ENCODE assay signal across 16 cellular contexts in the genomic region with DNA sequence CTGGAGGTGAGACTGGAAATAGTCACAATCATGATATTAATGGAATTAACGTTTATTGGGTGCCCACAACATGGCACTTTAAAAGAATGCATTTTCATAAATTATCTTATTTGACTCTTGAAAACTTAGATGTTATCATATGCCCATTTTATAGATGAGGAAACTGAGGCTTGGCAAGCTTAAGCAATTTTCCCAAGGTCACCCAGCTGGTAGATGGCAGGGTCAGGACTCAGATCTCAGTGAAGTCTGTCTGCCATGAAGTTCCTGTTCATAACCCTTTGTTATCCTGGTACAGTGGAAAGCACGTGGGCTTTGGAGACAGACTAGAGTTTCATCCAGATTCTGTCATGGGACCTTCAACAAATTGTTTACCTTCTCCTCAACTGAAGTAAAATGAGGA.
DNase-seq lines count a peak whose midpoint lies in the region; ATAC-seq, FAIRE-seq and TF ChIP-seq lines count a peak whose summit lies in the region.
"Had no signal": no experiment of that assay in that cellular context is flagged by ENCODE, and none has a peak within 500 bp of the region (broad histone marks: within the 10 kb centered on the region; RNA-seq: fewer than 3 reads in every experiment).

No MANE protein-coding gene starts in this region.

- no peak overlapping the region for H3K4me2 ChIP-seq in HepG2 (ENCODE audit: low read depth, low read length)
- no peak overlapping the region for H3K4me2 ChIP-seq in H1 (ENCODE audit: insufficient read depth in 1 of 2, low read depth in 2 of 2, low read length in 2 of 2)
- H3K4me2 ChIP-seq: GM23338 had no signal

- no peak overlapping the region for H3K4me3 ChIP-seq in HepG2 (replicated peaks in 1 of 3; ENCODE audit: insufficient read depth in 1 of 3, low read depth in 2 of 3, low read length in 3 of 3)
- H3K4me3 ChIP-seq in right lobe of liver, result no peak overlapping the region
- no peak overlapping the region for H3K4me3 ChIP-seq in H1 (ENCODE audit: extremely low read depth in 1 of 4, insufficient read depth in 2 of 4, low read depth in 3 of 4, low read length in 4 of 4)
- H3K4me3 ChIP-seq: GM23338, HAP-1 had no signal

- H3K79me2 ChIP-seq in HepG2 (ENCODE audit: insufficient read depth, low read length) (no peaks in the 10 kb centered on the region), H1 (ENCODE audit: control insufficient read depth in 1 of 2, insufficient read depth in 2 of 2, low read length in 2 of 2) (no peaks in the 10 kb centered on the region)

- H2AFZ ChIP-seq in HepG2 (ENCODE audit: low read length) (no peak overlapping the region), H1 (ENCODE audit: low read length) (no peak overlapping the region)
- H2AFZ ChIP-seq: GM23338 had no signal

- no peak overlapping the region for H3K18ac ChIP-seq in H1 (ENCODE audit: extremely low read depth, low read length)

- H2BK20ac ChIP-seq in H1 (ENCODE audit: low read length), result no peak overlapping the region

- H4K8ac ChIP-seq in H1 (ENCODE audit: extremely low read depth, insufficient read depth, low read length), result no peak overlapping the region

- no peak overlapping the region for H3K23ac ChIP-seq in H1 (ENCODE audit: insufficient read length)

- H3K4me1 Mint-ChIP-seq in mesothelial cell of epicardium, result peaks cover 30% of the 10 kb centered on the region
- H3K4me1 Mint-ChIP-seq: B cell, IgD-negative memory B cell had no signal

- in situ Hi-C loops in HepG2 (cut with HindIII; ENCODE audit: extremely low pct_ligation_motif_present, low pct_unique_long_range_greater_than_20kb), result no loop called here

- H3K9me3 ChIP-seq in HepG2 (ENCODE audit: low read length), result no peaks in the 10 kb centered on the region
- no peaks in the 10 kb centered on the region for H3K9me3 ChIP-seq in right lobe of liver
- H3K9me3 ChIP-seq in H1 (ENCODE audit: insufficient read depth in 2 of 2, low read depth in 1 of 2, low read length in 1 of 2), result no peaks in the 10 kb centered on the region
- H3K9me3 ChIP-seq: HAP-1 had no signal

- no peak overlapping the region for H3K27ac ChIP-seq in HepG2 (ENCODE audit: extremely low read length, insufficient read depth, low read length)
- no peak overlapping the region for H3K27ac ChIP-seq in right lobe of liver
- no peak overlapping the region for H3K27ac ChIP-seq in H1 (ENCODE audit: low read depth, low read length)
- no peak overlapping the region for H3K27ac ChIP-seq in substantia nigra (ENCODE audit: low read depth, low read length, poor library complexity, severe bottlenecking)

- no peaks in the 10 kb centered on the region for H3K9me3 Mint-ChIP-seq in mesothelial cell of epicardium
- H3K9me3 Mint-ChIP-seq: CD4-positive, alpha-beta T cell; GM23338 had no signal

- H3K4me1 ChIP-seq in HepG2 (ENCODE audit: insufficient read depth, low read length) (no peaks in the 10 kb centered on the region), right lobe of liver (no peaks in the 10 kb centered on the region), H1 (replicated peaks in 1 of 4; ENCODE audit: control insufficient read depth in 3 of 4, insufficient read depth in 4 of 4, low read length in 3 of 4) (peaks cover 0 to 7% (median 2%) of the 10 kb centered on the region in 4 experiments; a peak in 4 of 7 replicates)

- CTCF ChIA-PET in HepG2 (lab: Yijun Ruan, JAX; ENCODE audit: low intra/inter-chr PET ratio, low total read pairs), result no interaction called here
- CTCF ChIA-PET in H1 (lab: Charles Lee; ENCODE audit: partially characterized antibody), result interaction anchor here (1.0 to 5.1 kb wide), 7 partner anchors 9 to 186 kb away, joined by 3 to 30 read pairs (median 4); no protein-coding TSS in a partner anchor

- 40% methylated on average over 2 of the region's 2 CpGs for WGBS in HepG2 (ENCODE audit: low lambda C conversion rate)
- 81% methylated on average over 2 of the region's 2 CpGs for WGBS in right lobe of liver (ENCODE audit: insufficient coverage, low coverage, low lambda C conversion rate, missing lambda C conversion rate)
- 86% methylated on average over 2 of the region's 2 CpGs; no CpG with 5 or more reads in 1 of the 2 experiments for WGBS in H1 (ENCODE audit: extremely low coverage in 1 of 2, insufficient coverage in 1 of 2, insufficient read length in 1 of 2, insufficient replicate concordance in 2 of 2, low coverage in 1 of 2, low lambda C conversion rate in 2 of 2, missing lambda C conversion rate in 1 of 2), 2 experiments

- H3K4ac ChIP-seq in H1 (replicated peaks; ENCODE audit: insufficient read length, low read depth, low read length), result no peak overlapping the region

- H4K5ac ChIP-seq in H1 (ENCODE audit: insufficient read length, low read depth, low read length), result no peak overlapping the region

- no TSS peak for BruUV-seq in HepG2 (replicated peaks; lab: Mats Ljungman, UMichigan)

- TF ChIP-seq CTCF in HepG2 (CRISPR knock-in tag; IDR thresholded peaks at IDR 0.05) (no peak), right lobe of liver (IDR thresholded peaks at IDR 0.05) (no peak), H1 (IDR thresholded peaks at IDR 0.05; ENCODE audit: control extremely low read depth in 1 of 3, insufficient read depth in 1 of 3, low read depth in 1 of 3, low read length in 3 of 3) (no peak), mesothelial cell of epicardium (IDR thresholded peaks at IDR 0.05; ENCODE audit: unreplicated experiment) (no peak)

- no peak overlapping the region for H2AK5ac ChIP-seq in H1 (ENCODE audit: low read depth, low read length)

- H3K9ac ChIP-seq in HepG2 (ENCODE audit: insufficient read depth, low read depth, low read length), result no peak overlapping the region
- H3K9ac ChIP-seq in H1 (replicated peaks in 1 of 4; ENCODE audit: extremely low read depth in 1 of 4, low read depth in 3 of 4, low read length in 3 of 4), result no peak overlapping the region

- no peaks in the 10 kb centered on the region; the same call in 1 of the 2 replicates for H3K23me2 ChIP-seq in H1 (ENCODE audit: low read depth, low read length)

- H3K36me3 ChIP-seq in HepG2 (replicated peaks in 1 of 2; ENCODE audit: control insufficient read depth in 1 of 2, insufficient read depth in 2 of 2, low read length in 2 of 2) (no peaks in the 10 kb centered on the region), right lobe of liver (no peaks in the 10 kb centered on the region), H1 (ENCODE audit: control insufficient read depth in 2 of 4, insufficient read depth in 4 of 4, low read length in 3 of 4) (no peaks in the 10 kb centered on the region)
- H3K36me3 ChIP-seq: HAP-1 had no signal

- 0 out of 5 replicates have a peak, but pooled peaks cover 0 to 8% of the 10 kb centered on the region in 2 experiments for H3K27me3 ChIP-seq in HepG2 (ENCODE audit: control insufficient read depth in 1 of 2, insufficient read depth in 2 of 2, low read length in 2 of 2)
- no peaks in the 10 kb centered on the region for H3K27me3 ChIP-seq in right lobe of liver
- no peaks in the 10 kb centered on the region for H3K27me3 ChIP-seq in H1 (replicated peaks in 1 of 4; ENCODE audit: control insufficient read depth in 3 of 4, extremely low read depth in 1 of 4, insufficient read depth in 3 of 4, low read length in 3 of 4)

- H3K27ac Mint-ChIP-seq in mesothelial cell of epicardium, result peak overlapping the region; percentile 64
- H3K27ac Mint-ChIP-seq: B cell; CD4-positive, alpha-beta T cell; GM23338; IgD-negative memory B cell had no signal

- H3K79me1 ChIP-seq in H1 (ENCODE audit: low read depth, low read length), result no peaks in the 10 kb centered on the region

- TF ChIP-seq EP300 in HepG2 (IDR thresholded peaks at IDR 0.05; ENCODE audit: low read depth in 2 of 2, low read length in 2 of 2), result no peak
- TF ChIP-seq EP300 in HepG2 (CRISPR knock-in tag; IDR thresholded peaks at IDR 0.05; ENCODE audit: borderline replicate concordance), result no peak
- TF ChIP-seq EP300 in H1 (IDR thresholded peaks at IDR 0.05; ENCODE audit: borderline replicate concordance in 1 of 2, low read depth in 2 of 2, low read length in 2 of 2), result no peak

- intact Hi-C loops in HepG2 (cut with micrococcal nuclease; ENCODE audit: unreplicated experiment) (no loop called here), right lobe of liver (cut with DNase I) (no loop called here)

- H2BK120ac ChIP-seq in H1 (replicated peaks; ENCODE audit: low read depth, low read length), result no peak overlapping the region

- TF ChIP-seq RAD21 in HepG2 (CRISPR knock-in tag; IDR thresholded peaks at IDR 0.05) (no peak), H1 (IDR thresholded peaks at IDR 0.05 in 1 of 2, conservative IDR thresholded peaks at IDR 0.05 in 1 of 2; ENCODE audit: low read depth in 2 of 2, low read length in 2 of 2) (no peak)

- peaks cover 2% of the 10 kb centered on the region for H3K36me3 Mint-ChIP-seq in mesothelial cell of epicardium
- H3K36me3 Mint-ChIP-seq: IgD-negative memory B cell had no signal

- no peak overlapping the region for H3K14ac ChIP-seq in H1 (ENCODE audit: insufficient read length)

- no peaks in the 10 kb centered on the region for H4K20me1 ChIP-seq in HepG2 (ENCODE audit: insufficient read depth, low read length)
- H4K20me1 ChIP-seq in H1 (replicated peaks in 1 of 2; ENCODE audit: control insufficient read depth in 1 of 2, insufficient read depth in 2 of 2, low read length in 2 of 2), result no peaks in the 10 kb centered on the region

- no peak overlapping the region for H2BK12ac ChIP-seq in H1 (ENCODE audit: low read depth, low read length)

- DNase-seq in HepG2 (ENCODE audit: low spot score) (no peak), right lobe of liver (no peak), H1 (ENCODE audit: low read depth in 1 of 2, low spot score in 2 of 2) (no peak), mesothelial cell of epicardium (ENCODE audit: low spot score in 2 of 2, unreplicated experiment in 2 of 2) (no peak), substantia nigra (lab: John Stamatoyannopoulos, UW) (no peak), T-helper 9 cell (no peak)
- DNase-seq in activated CD8-positive, alpha-beta memory T cell treated with anti-CD3 and anti-CD28 coated beads, Interleukin-2, amount 50 U/mL, for 48 hours, result no peak
- DNase-seq: C1 segment of cervical spinal cord; Calu3; CD4-positive, alpha-beta T cell; DMS 273 treated with DMSO at 0.1 percent for 48 hours had no signal

- H3K4me3 Mint-ChIP-seq in mesothelial cell of epicardium, result no peak overlapping the region
- H3K4me3 Mint-ChIP-seq: B cell; CD4-positive, alpha-beta T cell; GM23338; IgD-negative memory B cell had no signal

- no peak overlapping the region for H2BK15ac ChIP-seq in H1 (ENCODE audit: low read length)

- H3K56ac ChIP-seq in H1 (replicated peaks; ENCODE audit: insufficient read length, low read depth, low read length), result no peak overlapping the region

- no peak overlapping the region for H4K91ac ChIP-seq in H1 (replicated peaks; ENCODE audit: insufficient read length, low read length)

- FAIRE-seq in HepG2 (lab: Jason Lieb, UNC), result no peak
- no peak for FAIRE-seq in H1 (lab: Jason Lieb, UNC)

- TF ChIP-seq POLR2A in HepG2 (IDR thresholded peaks at IDR 0.05; ENCODE audit: insufficient read depth in 1 of 2, low read depth in 2 of 2, low read length in 2 of 2) (no peak), right lobe of liver (IDR thresholded peaks at IDR 0.05) (no peak), H1 (IDR thresholded peaks at IDR 0.05; ENCODE audit: control extremely low read depth in 1 of 2, low read depth in 2 of 2, low read length in 2 of 2) (no peak)

- POLR2A ChIA-PET in HepG2 (lab: Yijun Ruan, JAX) (no interaction called here), H1 (lab: Charles Lee; ENCODE audit: partially characterized antibody) (no interaction called here)

- no peaks in the 10 kb centered on the region for H3K27me3 Mint-ChIP-seq in mesothelial cell of epicardium (ENCODE audit: low read depth)

- ATAC-seq in HepG2 (no peak), right lobe of liver (no peak), GM21619 (IDR thresholded peaks at IDR 0.05; ENCODE audit: unreplicated experiment) (no peak)
- ATAC-seq: GM23338 had no signal

- H2BK5ac ChIP-seq in H1 (ENCODE audit: low read depth, low read length), result no peak overlapping the region
